ENCODE assay signal across 9 cellular contexts in the genomic region with DNA sequence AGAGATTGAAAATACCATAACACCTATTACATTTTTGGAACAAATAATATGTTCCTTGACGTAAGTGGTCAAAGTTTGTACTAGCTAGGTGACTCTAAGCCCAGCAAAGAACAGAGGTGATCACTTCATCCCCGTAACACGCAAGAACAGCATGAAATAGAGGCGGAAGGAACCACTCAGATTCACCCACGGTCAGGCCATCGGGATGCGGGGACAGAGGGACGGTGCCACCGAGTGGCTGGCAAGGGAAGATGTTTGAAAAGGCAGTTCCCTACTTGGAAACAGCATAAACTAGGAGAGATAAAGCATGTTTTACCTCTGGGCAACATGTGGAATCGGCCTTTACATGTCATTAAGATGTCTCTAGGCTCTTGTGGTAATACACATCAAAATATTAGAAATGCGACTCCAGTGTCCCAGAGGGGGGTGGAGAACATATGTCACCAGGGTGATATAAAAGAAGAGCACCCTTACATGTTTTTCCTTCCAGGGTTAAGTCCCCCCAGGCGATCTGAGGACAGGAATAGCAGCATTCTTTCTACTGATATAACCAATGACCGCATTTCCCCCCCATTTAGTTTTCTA.
DNase-seq lines count a peak whose midpoint lies in the region; ATAC-seq, FAIRE-seq and TF ChIP-seq lines count a peak whose summit lies in the region.
"Had no signal": no experiment of that assay in that cellular context is flagged by ENCODE, and none has a peak within 500 bp of the region (broad histone marks: within the 10 kb centered on the region; RNA-seq: fewer than 3 reads in every experiment).

No MANE protein-coding gene starts in this region.

- H3K4me3 ChIP-seq in AG04450 (ENCODE audit: low read depth, low read length) (no peak overlapping the region), SK-N-SH (ENCODE audit: low read depth in 2 of 2, low read length in 1 of 2) (peak overlapping the region in 1 of 2 experiments; percentile 23; a peak in 1 of 4 replicates), kidney epithelial cell (ENCODE audit: low read depth, low read length) (no peak overlapping the region)

- H4K20me1 ChIP-seq in SK-N-SH (ENCODE audit: insufficient read depth) = no peaks in the 10 kb centered on the region

- H3K27me3 ChIP-seq in AG04450 (ENCODE audit: control insufficient read depth, insufficient read depth, low read length) (no peaks in the 10 kb centered on the region), SK-N-SH (ENCODE audit: insufficient read depth) (peaks cover 6% of the 10 kb centered on the region; the same call in 1 of the 2 replicates), kidney epithelial cell (ENCODE audit: control insufficient read depth, insufficient read depth, low read length) (no peaks in the 10 kb centered on the region)

- no peak overlapping the region for H2AFZ ChIP-seq in SK-N-SH (ENCODE audit: low read depth)

- H3K4me2 ChIP-seq in SK-N-SH = no peak overlapping the region

- no peaks in the 10 kb centered on the region for H3K9me3 ChIP-seq in AG04450 (ENCODE audit: control insufficient read depth, insufficient read depth, low read length)
- no peaks in the 10 kb centered on the region for H3K9me3 ChIP-seq in SK-N-SH

- H3K27ac ChIP-seq in AG04450 (ENCODE audit: low read depth, low read length) (no peak overlapping the region), SK-N-SH (ENCODE audit: low read depth in 2 of 2, low read length in 1 of 2) (peak overlapping the region in 1 of 2 experiments; percentile 53; a peak in 2 of 4 replicates)

- TF ChIP-seq CTCF in AG04450 (IDR thresholded peaks at IDR 0.05; ENCODE audit: low read depth, low read length) = peak; percentile 20; the same call in 1 of the 2 replicates
- peak; percentile 33; the same call in 1 of the 2 replicates for TF ChIP-seq CTCF in GM12874 (IDR thresholded peaks at IDR 0.05; ENCODE audit: insufficient read depth, low read depth, low read length)
- peak; percentile 55 for TF ChIP-seq CTCF in SK-N-SH (IDR thresholded peaks at IDR 0.05)
- TF ChIP-seq CTCF in kidney epithelial cell (IDR thresholded peaks at IDR 0.05; ENCODE audit: insufficient read depth, low read length, poor library complexity, severe bottlenecking) = peak; percentile 38

- no peaks in the 10 kb centered on the region for H3K9me2 ChIP-seq in SK-N-SH

- FAIRE-seq in RCC 7860 (lab: Jason Lieb, UNC) = no peak

- DNase-seq in AG04450 (ENCODE audit: low read depth, low spot score) (no peak), SK-N-SH (peak; percentile 87), kidney epithelial cell (ENCODE audit: low read depth) (no peak), RCC 7860 (ENCODE audit: low spot score) (no peak)
- DNase-seq: NCI-H1436 treated with DMSO at 0.1 percent for 48 hours had no signal

- POLR2A ChIA-PET in AG04450 (lab: Yijun Ruan, JAX) (no interaction called here), SK-N-SH (lab: Yijun Ruan, JAX) (no interaction called here)

- no peak for ATAC-seq in GM19452 (IDR thresholded peaks at IDR 0.05; ENCODE audit: unreplicated experiment)
- ATAC-seq in HG03039 (IDR thresholded peaks at IDR 0.05; ENCODE audit: unreplicated experiment) = no peak
- ATAC-seq in GM18519 (IDR thresholded peaks at IDR 0.05; ENCODE audit: low FRiP score, unreplicated experiment) = no peak

- H3K79me2 ChIP-seq in SK-N-SH (ENCODE audit: insufficient read depth) = no peaks in the 10 kb centered on the region

- 37% methylated on average over 13 of the region's 13 CpGs for WGBS in SK-N-SH (ENCODE audit: low lambda C conversion rate)

- H3K36me3 ChIP-seq in SK-N-SH (replicated peaks in 1 of 2; ENCODE audit: control insufficient read depth in 1 of 2, insufficient read depth in 2 of 2, low read length in 1 of 2) (no peaks in the 10 kb centered on the region), kidney epithelial cell (ENCODE audit: control insufficient read depth, insufficient read depth, low read length) (no peaks in the 10 kb centered on the region)

- H3K9ac ChIP-seq in SK-N-SH = no peak overlapping the region

- H3K4me1 ChIP-seq in SK-N-SH (ENCODE audit: control insufficient read depth in 1 of 2, insufficient read depth in 2 of 2, low read depth in 1 of 2, low read length in 1 of 2) = peaks cover 0 to 50% of the 10 kb centered on the region in 2 experiments; a peak in 2 of 4 replicates

- no peaks in the 10 kb centered on the region for H3F3A ChIP-seq in SK-N-SH (replicated peaks; ENCODE audit: insufficient read depth)

- peak; percentile 92 for TF ChIP-seq RAD21 in SK-N-SH (IDR thresholded peaks at IDR 0.05; ENCODE audit: low read length)

- no peak for TF ChIP-seq EP300 in SK-N-SH (IDR thresholded peaks at IDR 0.05; ENCODE audit: borderline replicate concordance in 1 of 2, low read depth in 1 of 2, low read length in 1 of 2)

- CTCF ChIA-PET in AG04450 (lab: Charles Lee) = interaction anchor here (2.7 kb wide), 1 partner anchor 490 kb away, joined by 9 read pairs; no protein-coding TSS in a partner anchor
- CTCF ChIA-PET in SK-N-SH (lab: Yijun Ruan, JAX) = interaction anchor here (0.8 to 3.0 kb wide), 6 partner anchors 9 to 511 kb away, joined by 3 to 18 read pairs (median 4); a partner anchor contains a TSS

TF ChIP-seq in SK-N-SH, 30 proteins besides CTCF, POLR2A, EP300 and RAD21:
- TF ChIP-seq JUND (IDR thresholded peaks at IDR 0.05) = no peak
- peak; percentile 89 for TF ChIP-seq SMC3 (IDR thresholded peaks at IDR 0.05; ENCODE audit: low read depth, low read length)
- TF ChIP-seq GATA2 (CRISPR knock-in tag; IDR thresholded peaks at IDR 0.05) = peak; percentile 6; the same call in 1 of the 2 replicates
